In genomic region chr4:6495736-6496135, GRCh38 we compare ENCODE assay signal across 23 cellular contexts. TPM values are rescaled to one million over a fixed set of nuclear protein-coding genes. Genes with fewer than 3 reads are reported as not detected.
"Had no signal": no experiment of that assay in that cellular context is flagged by ENCODE, and none has a peak within 500 bp of the region (broad histone marks: within the 10 kb centered on the region; RNA-seq: fewer than 3 reads in every experiment).

No MANE protein-coding gene starts in this region.

- H3K36me3 ChIP-seq: SJSA1 had no signal

- H3K9ac ChIP-seq: KMS-11 had no signal

- H3K36me3 Mint-ChIP-seq: IgD-negative memory B cell had no signal

- H3K4me1 ChIP-seq: SJSA1 had no signal

- DNase-seq: Kasumi-1, MM.1S, NCI-H1092 treated with DMSO at 0.1 percent for 48 hours, NCI-H1436, NCI-H187, NCI-H2029, NCI-H2081 treated with DMSO at 0.1 percent for 48 hours, NCI-H2171, NCI-H226, NCI-H446, NCI-H510A, NCI-H524 treated with DMSO at 0.1 percent for 48 hours, NCI-H69, NCI-H774, Right ventricle myocardium superior, RPMI8226, SIG-M5 had no signal

- H3K9me3 ChIP-seq: SJSA1 had no signal

- ATAC-seq: K562 had no signal

- H3K27ac ChIP-seq: HL-60, KMS-11, SJSA1, SK-N-MC had no signal

- H3K4me3 Mint-ChIP-seq: IgD-negative memory B cell had no signal

- H3K27ac Mint-ChIP-seq: IgD-negative memory B cell had no signal

- H3K4me3 ChIP-seq: K562, SJSA1, SK-N-MC had no signal

- H3K27me3 ChIP-seq: SJSA1 had no signal

RNA-seq across cellular contexts. Expression of gene PPP2R2C, which starts 23.3 kb away (rescaled TPM):
- total RNA-seq: SJSA1 had no signal
- polyA plus RNA-seq: IgD-negative memory B cell had no signal
